Comparison of ENCODE assay signal across 13 cellular contexts in the genomic region with DNA sequence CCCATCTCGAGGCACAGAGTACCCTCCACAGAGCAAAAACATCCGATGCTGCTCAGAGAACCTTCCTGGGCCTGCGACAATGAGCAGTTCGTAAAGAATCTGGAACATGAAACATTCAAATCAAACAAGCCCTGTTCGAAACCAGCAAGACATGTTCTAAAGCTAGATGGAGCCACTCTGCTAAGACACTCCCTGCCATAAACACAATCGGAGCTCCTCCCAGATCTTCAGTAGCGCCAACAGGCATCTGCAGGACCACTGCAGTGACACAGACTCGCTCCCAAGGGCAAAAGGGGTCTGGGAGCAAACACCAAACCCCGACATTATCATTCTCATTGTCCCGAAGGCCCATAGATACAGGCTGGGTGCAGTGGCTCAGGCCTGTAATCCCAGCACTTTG.
DNase-seq lines count a peak whose midpoint lies in the region; ATAC-seq and TF ChIP-seq lines count a peak whose summit lies in the region.
"Had no signal": no experiment of that assay in that cellular context is flagged by ENCODE, and none has a peak within 500 bp of the region (broad histone marks: within the 10 kb centered on the region; RNA-seq: fewer than 3 reads in every experiment).

No MANE protein-coding gene starts in this region.

- H3K27ac Mint-ChIP-seq in activated T-helper 1 cell treated with anti-CD3 and anti-CD28 coated beads, Interleukin-12 subunit alpha, Interleukin-12 subunit beta, Interleukin-2, Interleukin-4 antibody, amounts not matched to agents 30 ng/mL and 10 ng/mL and 1 ng/mL, durations not matched to agents 14 hours and 24 hours and 36 hours: no peak overlapping the region

- H3K9me3 ChIP-seq in A673 (ENCODE audit: low read depth, low read length, poor library complexity, severe bottlenecking) (no peaks in the 10 kb centered on the region), ovary (no peaks in the 10 kb centered on the region)
- H3K9me3 ChIP-seq: BLaER1 treated with 17β-estradiol and CSF1 and Interleukin-3, amounts not matched to agents 10 nM and 100 nM had no signal

- peaks cover 34% of the 10 kb centered on the region for H3K4me1 ChIP-seq in A673 (ENCODE audit: insufficient read depth, low read length, poor library complexity, severe bottlenecking)
- peaks cover 6% of the 10 kb centered on the region for H3K4me1 ChIP-seq in foreskin keratinocyte
- H3K4me1 ChIP-seq in ovary (ENCODE audit: insufficient read depth): peaks cover 7% of the 10 kb centered on the region

- H3K27ac ChIP-seq in A673 (ENCODE audit: low read depth, low read length, poor library complexity, severe bottlenecking) (peak overlapping the region; percentile 39), RWPE1 (peak overlapping the region; percentile 75), foreskin keratinocyte (no peak overlapping the region), ovary (peak overlapping the region; percentile 39 to 55)

- H3K4me3 Mint-ChIP-seq in activated T-helper 1 cell treated with anti-CD3 and anti-CD28 coated beads, Interleukin-12 subunit alpha, Interleukin-12 subunit beta, Interleukin-2, Interleukin-4 antibody, amounts not matched to agents 30 ng/mL and 10 ng/mL and 1 ng/mL, durations not matched to agents 14 hours and 24 hours and 36 hours: no peak overlapping the region

- no peak for TF ChIP-seq POLR2A in ovary (IDR thresholded peaks at IDR 0.05)

- intact Hi-C loops in A673 (cut with micrococcal nuclease; ENCODE audit: unreplicated experiment): loop anchor here (10.0 kb wide), 1 partner anchor 116 kb away; no protein-coding TSS in a partner anchor
- intact Hi-C loops in ovary (cut with DNase I): no loop called here
- intact Hi-C loops in activated T-helper 1 cell treated with anti-CD3 and anti-CD28 coated beads, Interleukin-12 subunit alpha, Interleukin-12 subunit beta, Interleukin-2, Interleukin-4 antibody, amounts not matched to agents 30 ng/mL and 10 ng/mL and 1 ng/mL, durations not matched to agents 14 hours and 24 hours and 36 hours (cut with micrococcal nuclease): no loop called here

- ATAC-seq in foreskin keratinocyte (peak; percentile 50), GM19328 (IDR thresholded peaks at IDR 0.05; ENCODE audit: unreplicated experiment) (no peak), GM18870 (IDR thresholded peaks at IDR 0.05; ENCODE audit: unreplicated experiment) (no peak)

- no peaks in the 10 kb centered on the region for H3K4me1 Mint-ChIP-seq in activated T-helper 1 cell treated with anti-CD3 and anti-CD28 coated beads, Interleukin-12 subunit alpha, Interleukin-12 subunit beta, Interleukin-2, Interleukin-4 antibody, amounts not matched to agents 30 ng/mL and 10 ng/mL and 1 ng/mL, durations not matched to agents 14 hours and 24 hours and 36 hours (ENCODE audit: low read depth)

- POLR2A ChIA-PET in A673 (lab: Charles Lee; ENCODE audit: low non-redundant PET): no interaction called here
- POLR2A ChIA-PET in RWPE1 (lab: Yijun Ruan, JAX; ENCODE audit: low non-redundant PET): no interaction called here

- CTCF ChIA-PET in A673 (lab: Charles Lee) (interaction anchor here (1.0 kb wide), 1 partner anchor 47 kb away, joined by 3 read pairs; no protein-coding TSS in a partner anchor), RWPE1 (lab: Yijun Ruan, JAX) (interaction anchor here (1.0 to 1.2 kb wide), 2 partner anchors 32 to 119 kb away, joined by 3 read pairs; no protein-coding TSS in a partner anchor)

- H3K36me3 ChIP-seq in A673 (ENCODE audit: insufficient read depth, low read length, poor library complexity, severe bottlenecking): no peaks in the 10 kb centered on the region
- no peaks in the 10 kb centered on the region for H3K36me3 ChIP-seq in ovary

- peak; percentile 61 for DNase-seq in A673 (ENCODE audit: low spot score)
- peak; percentile 17 for DNase-seq in RWPE1 (ENCODE audit: low spot score)
- DNase-seq in foreskin keratinocyte: peak; percentile 19 to 52
- peak in 1 of 5 donors; percentile 27 for DNase-seq in ovary
- DNase-seq in NCI-H2196 (lab: John Stamatoyannopoulos, UW; ENCODE audit: unreplicated experiment): no peak
- no peak for DNase-seq in activated T-helper 1 cell treated with anti-CD3 and anti-CD28 coated beads, Interleukin-12 subunit alpha, Interleukin-12 subunit beta, Interleukin-2, Interleukin-4 antibody, amounts not matched to agents 30 ng/mL and 10 ng/mL and 1 ng/mL, durations not matched to agents 14 hours and 24 hours and 36 hours (ENCODE audit: low spot score)
- DNase-seq: activated CD8-positive, alpha-beta memory T cell treated with anti-CD3 and anti-CD28 coated beads, Interleukin-2, amount 50 U/mL, for 4 hours; erythroblast; NCI-H1092; SHP77 treated with DMSO at 0.1 percent for 48 hours had no signal

- no peak for TF ChIP-seq EP300 in ovary (IDR thresholded peaks at IDR 0.05)

- BruUV-seq in A673 (replicated peaks; lab: Mats Ljungman, UMichigan): no TSS peak

- H3K27me3 ChIP-seq in A673 (replicated peaks; ENCODE audit: insufficient read depth, low read depth, low read length, poor library complexity) (no peaks in the 10 kb centered on the region), foreskin keratinocyte (no peaks in the 10 kb centered on the region), ovary (no peaks in the 10 kb centered on the region)
- H3K27me3 ChIP-seq: BLaER1 treated with 17β-estradiol and CSF1 and Interleukin-3, amounts not matched to agents 10 nM and 100 nM had no signal

- H3K36me3 Mint-ChIP-seq in activated T-helper 1 cell treated with anti-CD3 and anti-CD28 coated beads, Interleukin-12 subunit alpha, Interleukin-12 subunit beta, Interleukin-2, Interleukin-4 antibody, amounts not matched to agents 30 ng/mL and 10 ng/mL and 1 ng/mL, durations not matched to agents 14 hours and 24 hours and 36 hours (ENCODE audit: low read depth): no peaks in the 10 kb centered on the region

- TF ChIP-seq CTCF in A673 (conservative IDR thresholded peaks at IDR 0.05; ENCODE audit: low read depth, low read length): peak; percentile 40; the same call in 1 of the 2 replicates
- TF ChIP-seq CTCF in RWPE1 (conservative IDR thresholded peaks at IDR 0.05; ENCODE audit: low read depth): no peak
- TF ChIP-seq CTCF in foreskin keratinocyte (conservative IDR thresholded peaks at IDR 0.05): peak; percentile 38
- no peak for TF ChIP-seq CTCF in ovary (IDR thresholded peaks at IDR 0.05)

- WGBS in ovary, 3 donors: 54 to 60% (median 60%) methylated on average over 10 of the region's 10 CpGs

- H3K27me3 Mint-ChIP-seq in activated T-helper 1 cell treated with anti-CD3 and anti-CD28 coated beads, Interleukin-12 subunit alpha, Interleukin-12 subunit beta, Interleukin-2, Interleukin-4 antibody, amounts not matched to agents 30 ng/mL and 10 ng/mL and 1 ng/mL, durations not matched to agents 14 hours and 24 hours and 36 hours (ENCODE audit: insufficient read depth): peaks cover 3% of the 10 kb centered on the region

- H3K4me3 ChIP-seq in A673 (ENCODE audit: low read depth, low read length, poor library complexity, severe bottlenecking) (no peak overlapping the region), ovary (no peak overlapping the region)
- H3K4me3 ChIP-seq: BLaER1 treated with 17β-estradiol and CSF1 and Interleukin-3, amounts not matched to agents 10 nM and 100 nM had no signal

- no peaks in the 10 kb centered on the region for H3K9me3 Mint-ChIP-seq in activated T-helper 1 cell treated with anti-CD3 and anti-CD28 coated beads, Interleukin-12 subunit alpha, Interleukin-12 subunit beta, Interleukin-2, Interleukin-4 antibody, amounts not matched to agents 30 ng/mL and 10 ng/mL and 1 ng/mL, durations not matched to agents 14 hours and 24 hours and 36 hours

Comparison
In these comparisons a context has a peak if more than half of its experiments do, and no peak if none do; other contexts are left out.
1. DNase-seq: peak in A673 (single experiment), RWPE1 (single experiment) and foreskin keratinocyte (2 of 2); none in NCI-H2196 (single experiment) and activated T-helper 1 cell treated with anti-CD3 and anti-CD28 coated beads, Interleukin-12 subunit alpha, Interleukin-12 subunit beta, Interleukin-2, Interleukin-4 antibody, amounts not matched to agents 30 ng/mL and 10 ng/mL and 1 ng/mL, durations not matched to agents 14 hours and 24 hours and 36 hours (single experiment).
2. CTCF ChIP-seq: peak in A673 (single experiment) and foreskin keratinocyte (single experiment); none in RWPE1 (single experiment) and ovary (0 of 3).